9 cellular contexts compared by ENCODE assay signal in genomic region chrX:49183701-49184281, GRCh38. TPM values are rescaled to one million over a fixed set of nuclear protein-coding genes. Genes with fewer than 3 reads are reported as not detected.
DNase-seq lines count a peak whose midpoint lies in the region; ATAC-seq and TF ChIP-seq lines count a peak whose summit lies in the region.
"Had no signal": no experiment of that assay in that cellular context is flagged by ENCODE, and none has a peak within 500 bp of the region (broad histone marks: within the 10 kb centered on the region; RNA-seq: fewer than 3 reads in every experiment).

No MANE protein-coding gene starts in this region.

- TF ChIP-seq CTCF in endodermal cell (conservative IDR thresholded peaks at IDR 0.05) = no peak
- TF ChIP-seq CTCF in ovary (IDR thresholded peaks at IDR 0.05) = no peak
- TF ChIP-seq CTCF in SK-N-SH (IDR thresholded peaks at IDR 0.05) = no peak

- no peaks in the 10 kb centered on the region for H3K27me3 Mint-ChIP-seq in endodermal cell (ENCODE audit: insufficient read depth)

- peaks cover 0 to 25% (median 7%) of the 10 kb centered on the region in 11 experiments; a peak in 7 of 22 replicates for H3K9me3 ChIP-seq in BLaER1 treated with 17β-estradiol and CSF1 and Interleukin-3, amounts not matched to agents 10 nM and 100 nM (replicated peaks in 1 of 11)
- H3K9me3 ChIP-seq in Karpas-422 (ENCODE audit: low read length) (no peaks in the 10 kb centered on the region), endodermal cell (ENCODE audit: control insufficient read depth, low read length) (no peaks in the 10 kb centered on the region), ovary (no peaks in the 10 kb centered on the region), SK-N-SH (no peaks in the 10 kb centered on the region)

- no peaks in the 10 kb centered on the region for H3K4me1 Mint-ChIP-seq in endodermal cell

- peaks cover 17 to 42% (median 31%) of the 10 kb centered on the region in 11 experiments; a peak in 21 of 22 replicates for H3K36me3 ChIP-seq in BLaER1 treated with 17β-estradiol and CSF1 and Interleukin-3, amounts not matched to agents 10 nM and 100 nM
- peaks cover 6% of the 10 kb centered on the region; the same call in 1 of the 2 replicates for H3K36me3 ChIP-seq in Karpas-422 (ENCODE audit: insufficient read depth, low read length)
- H3K36me3 ChIP-seq in endodermal cell (ENCODE audit: control insufficient read depth, insufficient read depth, low read length) = peaks cover 7% of the 10 kb centered on the region
- no peaks in the 10 kb centered on the region for H3K36me3 ChIP-seq in ovary
- H3K36me3 ChIP-seq in SK-N-SH (replicated peaks in 1 of 2; ENCODE audit: control insufficient read depth in 1 of 2, insufficient read depth in 2 of 2, low read length in 1 of 2) = no peaks in the 10 kb centered on the region

- peak overlapping the region; percentile 58 for H3K4me3 Mint-ChIP-seq in endodermal cell

- H3K9me3 Mint-ChIP-seq in endodermal cell = peaks cover 75% of the 10 kb centered on the region

- peaks cover 0 to 15% (median 4%) of the 10 kb centered on the region in 11 experiments; a peak in 8 of 22 replicates for H3K27me3 ChIP-seq in BLaER1 treated with 17β-estradiol and CSF1 and Interleukin-3, amounts not matched to agents 10 nM and 100 nM
- H3K27me3 ChIP-seq in Karpas-422 (ENCODE audit: low read length) (no peaks in the 10 kb centered on the region), endodermal cell (ENCODE audit: control insufficient read depth, insufficient read depth, low read length, poor library complexity, severe bottlenecking) (no peaks in the 10 kb centered on the region), ovary (no peaks in the 10 kb centered on the region), SK-N-SH (ENCODE audit: insufficient read depth) (peaks cover 5% of the 10 kb centered on the region; the same call in 1 of the 2 replicates)

- ATAC-seq in HG02884 (IDR thresholded peaks at IDR 0.05; ENCODE audit: unreplicated experiment) (no peak), HG02798 (IDR thresholded peaks at IDR 0.05; ENCODE audit: poor library complexity, unreplicated experiment) (no peak)

- H3K4me1 ChIP-seq in BLaER1 treated with 17β-estradiol and CSF1 and Interleukin-3, amounts not matched to agents 10 nM and 100 nM = peaks cover 7 to 32% (median 21%) of the 10 kb centered on the region in 10 experiments; a peak in 18 of 20 replicates
- H3K4me1 ChIP-seq in Karpas-422 (ENCODE audit: low read length) (peaks cover 17% of the 10 kb centered on the region), endodermal cell (ENCODE audit: control insufficient read depth, insufficient read depth, low read length) (no peaks in the 10 kb centered on the region), ovary (ENCODE audit: insufficient read depth) (no peaks in the 10 kb centered on the region), SK-N-SH (ENCODE audit: control insufficient read depth in 1 of 2, insufficient read depth in 2 of 2, low read depth in 1 of 2, low read length in 1 of 2) (no peaks in the 10 kb centered on the region)

- TF ChIP-seq EP300 in ovary (IDR thresholded peaks at IDR 0.05) (no peak), SK-N-SH (IDR thresholded peaks at IDR 0.05; ENCODE audit: borderline replicate concordance in 1 of 2, low read depth in 1 of 2, low read length in 1 of 2) (no peak)

- peaks cover 27% of the 10 kb centered on the region for H3K36me3 Mint-ChIP-seq in endodermal cell (ENCODE audit: low read depth)

- CTCF ChIA-PET in SK-N-SH (lab: Yijun Ruan, JAX) = no interaction called here

- no peak overlapping the region for H2AFZ ChIP-seq in Karpas-422 (ENCODE audit: low read length)
- no peak overlapping the region for H2AFZ ChIP-seq in SK-N-SH (ENCODE audit: low read depth)

- peak overlapping the region; percentile 78 to 91 (median 85); a peak in 20 of 22 replicates for H3K4me2 ChIP-seq in BLaER1 treated with 17β-estradiol and CSF1 and Interleukin-3, amounts not matched to agents 10 nM and 100 nM
- peak overlapping the region; percentile 87 for H3K4me2 ChIP-seq in Karpas-422 (ENCODE audit: low read depth, low read length, poor library complexity, severe bottlenecking)
- H3K4me2 ChIP-seq in SK-N-SH = no peak overlapping the region

- TF ChIP-seq RAD21 in SK-N-SH (IDR thresholded peaks at IDR 0.05; ENCODE audit: low read length) = no peak

- TF ChIP-seq POLR2A in ovary (IDR thresholded peaks at IDR 0.05) = no peak

- H3K27ac Mint-ChIP-seq in endodermal cell = peak overlapping the region; percentile 55

- H3K27ac ChIP-seq in BLaER1 treated with 17β-estradiol and CSF1 and Interleukin-3, amounts not matched to agents 10 nM and 100 nM = peak overlapping the region in 3 of 11 experiments; percentile 74 to 85 (median 82); a peak in 3 of 22 replicates
- no peak overlapping the region for H3K27ac ChIP-seq in Karpas-422 (ENCODE audit: low read length)
- H3K27ac ChIP-seq in endodermal cell (ENCODE audit: low read depth, low read length) = no peak overlapping the region
- no peak overlapping the region for H3K27ac ChIP-seq in ovary
- no peak overlapping the region for H3K27ac ChIP-seq in SK-N-SH (ENCODE audit: low read depth in 2 of 2, low read length in 1 of 2)

- DNase-seq in Karpas-422 (no peak), endodermal cell (no peak), ovary (peak in 4 of 5 donors; percentile 48 to 70 (median 62)), SHP77 treated with DMSO at 0.1 percent for 48 hours (lab: John Stamatoyannopoulos, UW) (no peak), SK-N-SH (no peak)
- DNase-seq: NCI-H1694 had no signal

- peak overlapping the region in 6 of 10 experiments; percentile 68 to 83 (median 78); a peak in 10 of 20 replicates for H3K4me3 ChIP-seq in BLaER1 treated with 17β-estradiol and CSF1 and Interleukin-3, amounts not matched to agents 10 nM and 100 nM
- H3K4me3 ChIP-seq in Karpas-422 (ENCODE audit: low read length) (no peak overlapping the region; the same call in 1 of the 2 replicates), endodermal cell (ENCODE audit: low read length) (no peak overlapping the region), ovary (no peak overlapping the region), SK-N-SH (ENCODE audit: low read depth in 2 of 2, low read length in 1 of 2) (no peak overlapping the region)

- peaks cover 4 to 30% (median 11%) of the 10 kb centered on the region in 11 experiments; a peak in 16 of 22 replicates for H4K20me1 ChIP-seq in BLaER1 treated with 17β-estradiol and CSF1 and Interleukin-3, amounts not matched to agents 10 nM and 100 nM
- H4K20me1 ChIP-seq in Karpas-422 (ENCODE audit: insufficient read depth, low read depth, low read length) = no peaks in the 10 kb centered on the region; the same call in 1 of the 2 replicates
- no peaks in the 10 kb centered on the region for H4K20me1 ChIP-seq in SK-N-SH (ENCODE audit: insufficient read depth)

- POLR2A ChIA-PET in SK-N-SH (lab: Yijun Ruan, JAX) = no interaction called here

- H3K9me2 ChIP-seq in Karpas-422 (replicated peaks; ENCODE audit: insufficient read depth, low read length) = no peaks in the 10 kb centered on the region
- H3K9me2 ChIP-seq in SK-N-SH = no peaks in the 10 kb centered on the region

- intact Hi-C loops in ovary (cut with DNase I) = no loop called here

- H3F3A ChIP-seq in SK-N-SH (replicated peaks; ENCODE audit: insufficient read depth) = no peaks in the 10 kb centered on the region

- H3K79me2 ChIP-seq in Karpas-422 (ENCODE audit: low read length) = peaks cover 17% of the 10 kb centered on the region
- no peaks in the 10 kb centered on the region for H3K79me2 ChIP-seq in SK-N-SH (ENCODE audit: insufficient read depth)

- 87 to 93% methylated on average over 8 to 18 of the region's 18 CpGs for WGBS in endodermal cell (ENCODE audit: insufficient coverage in 1 of 2, insufficient read length in 1 of 2), 2 experiments
- 75 to 83% (median 77%) methylated on average over 18 of the region's 18 CpGs for WGBS in ovary, 3 donors
- 34% methylated on average over 10 of the region's 18 CpGs for WGBS in SK-N-SH (ENCODE audit: low lambda C conversion rate)

- 0 out of 22 replicates have a peak overlapping the region, but pooled peaks of 1 of the 11 experiments have one; percentile 84 for H3K9ac ChIP-seq in BLaER1 treated with 17β-estradiol and CSF1 and Interleukin-3, amounts not matched to agents 10 nM and 100 nM
- H3K9ac ChIP-seq in Karpas-422 (ENCODE audit: low read length) = no peak overlapping the region
- no peak overlapping the region for H3K9ac ChIP-seq in endodermal cell (ENCODE audit: extremely low read depth, low read length, poor library complexity, severe bottlenecking)
- no peak overlapping the region for H3K9ac ChIP-seq in SK-N-SH

RNA-seq across cellular contexts. Expression of gene PRICKLE3, which starts 2.4 kb away (rescaled TPM):
- total RNA-seq in Karpas-422 (2014; rRNA removed; shearing (Covaris generic); ENCODE audit: low replicate concordance) = 4.0 and 15.5 TPM in 2 replicates
- total RNA-seq in endodermal cell = 10 to 100 TPM; 10.7 to 12.0 TPM
- polyA plus RNA-seq in endodermal cell (2013, experiment 1 of 2) = 5.5 TPM
- polyA plus RNA-seq in endodermal cell (2013, experiment 2 of 2) = 5.5 TPM
- total RNA-seq in ovary = 10 to 100 TPM in 6 of 7 donors, 1 to 10 TPM in 1; 9.1 to 15.1 (median 11.5) TPM
- 1 to 10 TPM; 3.5 to 5.5 TPM for polyA plus RNA-seq in ovary
- 0.07 TPM in 1 of 2 replicates, not detected in the other for polyA plus RNA-seq in SK-N-SH (2012; rRNA removed)
- not detected in 2 replicates for polyA plus RNA-seq in SK-N-SH (2012; cell fraction: cytosol; rRNA removed)
- polyA plus RNA-seq in SK-N-SH (2012; cell fraction: nucleus; rRNA removed) = 0.05 TPM in 1 of 2 replicates, not detected in the other

RNA-seq across cellular contexts. Expression of gene PLP2, which starts 12.1 kb away (rescaled TPM):
- total RNA-seq in Karpas-422 (2014; rRNA removed; shearing (Covaris generic); ENCODE audit: low replicate concordance) = 11.0 and 37.0 TPM in 2 replicates
- total RNA-seq in endodermal cell = 1 to 10 TPM; 1.9 to 2.0 TPM
- polyA plus RNA-seq in endodermal cell (2013, experiment 1 of 2) = 3.4 TPM
- polyA plus RNA-seq in endodermal cell (2013, experiment 2 of 2) = 2.3 TPM
- 100 to 1,000 TPM in 5 of 7 donors, 10 to 100 TPM in 2; 16.3 to 116 (median 105) TPM for total RNA-seq in ovary
- polyA plus RNA-seq in ovary = 100 to 1,000 TPM in 1 of 2 donors, 10 to 100 TPM in 1; 92.6 to 244 TPM
- polyA plus RNA-seq in SK-N-SH (2012; rRNA removed) = 95.7 and 146 TPM in 2 replicates
- 115 and 135 TPM in 2 replicates for polyA plus RNA-seq in SK-N-SH (2012; cell fraction: cytosol; rRNA removed)
- 31.3 and 37.4 TPM in 2 replicates for polyA plus RNA-seq in SK-N-SH (2012; cell fraction: nucleus; rRNA removed)

RNA-seq across cellular contexts. Expression of gene SYP, which starts 16.2 kb away (rescaled TPM):
- total RNA-seq in Karpas-422 (2014; rRNA removed; shearing (Covaris generic); ENCODE audit: low replicate concordance) = 0.86 and 1.2 TPM in 2 replicates
- total RNA-seq in endodermal cell (under 1 TPM; 0.48 to 0.51 TPM), ovary (1 to 10 TPM in 6 of 7 donors, under 1 TPM in 1; 0.69 to 3.3 (median 1.3) TPM)
- 7.7 TPM for polyA plus RNA-seq in endodermal cell (2013, experiment 1 of 2)
- 5.4 TPM for polyA plus RNA-seq in endodermal cell (2013, experiment 2 of 2)
- polyA plus RNA-seq in ovary (1 to 10 TPM; 1.9 to 3.1 TPM), SK-N-SH (2012; rRNA removed) (0.76 and 0.93 TPM in 2 replicates)
- polyA plus RNA-seq in SK-N-SH (2012; cell fraction: cytosol; rRNA removed) = 0.90 and 1.6 TPM in 2 replicates
- polyA plus RNA-seq in SK-N-SH (2012; cell fraction: nucleus; rRNA removed) = 1.3 and 1.5 TPM in 2 replicates

RNA-seq across cellular contexts. Expression of gene MAGIX, which starts 21.2 kb away (rescaled TPM):
- total RNA-seq in Karpas-422 (2014; rRNA removed; shearing (Covaris generic); ENCODE audit: low replicate concordance) = 1.7 TPM in 1 of 2 replicates, not detected in the other
- total RNA-seq in endodermal cell (1 to 10 TPM; 1.2 to 1.3 TPM), ovary (10 to 100 TPM in 1 of 7 donors, 1 to 10 TPM in 6; 1.3 to 22.5 (median 2.0) TPM)
- 0.46 TPM for polyA plus RNA-seq in endodermal cell (2013, experiment 1 of 2)
- 0.70 TPM for polyA plus RNA-seq in endodermal cell (2013, experiment 2 of 2)
- polyA plus RNA-seq in ovary (under 1 TPM; 0.32 to 0.82 TPM), SK-N-SH (2012; rRNA removed) (0.78 and 1.1 TPM in 2 replicates)
- 0.32 and 0.62 TPM in 2 replicates for polyA plus RNA-seq in SK-N-SH (2012; cell fraction: cytosol; rRNA removed)
- polyA plus RNA-seq in SK-N-SH (2012; cell fraction: nucleus; rRNA removed) = 2.6 and 3.1 TPM in 2 replicates

RNA-seq across cellular contexts. Expression of gene CACNA1F, which starts 49.3 kb away (rescaled TPM):
- not detected in 2 replicates for total RNA-seq in Karpas-422 (2014; rRNA removed; shearing (Covaris generic); ENCODE audit: low replicate concordance)
- total RNA-seq in endodermal cell (under 1 TPM; 0.42 to 0.70 TPM), ovary (under 1 TPM in 5 of 7 donors, not detected in 2; 0.10 to 0.23 (median 0.15) TPM)
- 0.43 TPM for polyA plus RNA-seq in endodermal cell (2013, experiment 1 of 2)
- 0.46 TPM for polyA plus RNA-seq in endodermal cell (2013, experiment 2 of 2)
- polyA plus RNA-seq in ovary (under 1 TPM; 0.02 to 0.32 TPM), SK-N-SH (2012; rRNA removed) (not detected in 2 replicates)
- not detected in 2 replicates for polyA plus RNA-seq in SK-N-SH (2012; cell fraction: cytosol; rRNA removed)
- not detected in 2 replicates for polyA plus RNA-seq in SK-N-SH (2012; cell fraction: nucleus; rRNA removed)

Comparison
In these comparisons a context has a peak if more than half of its experiments do, and no peak if none do; other contexts are left out.
1. H3K4me3 ChIP-seq: peak in BLaER1 treated with 17β-estradiol and CSF1 and Interleukin-3, amounts not matched to agents 10 nM and 100 nM (6 of 10); none in Karpas-422 (single experiment), endodermal cell (single experiment), ovary (single experiment) and SK-N-SH (0 of 2).
2. DNase-seq: peak in ovary (4 of 5); none in Karpas-422 (single experiment), endodermal cell (single experiment), SHP77 treated with DMSO at 0.1 percent for 48 hours (single experiment) and SK-N-SH (single experiment).